Comparison of ENCODE assay signal across 8 cellular contexts in the genomic region with DNA sequence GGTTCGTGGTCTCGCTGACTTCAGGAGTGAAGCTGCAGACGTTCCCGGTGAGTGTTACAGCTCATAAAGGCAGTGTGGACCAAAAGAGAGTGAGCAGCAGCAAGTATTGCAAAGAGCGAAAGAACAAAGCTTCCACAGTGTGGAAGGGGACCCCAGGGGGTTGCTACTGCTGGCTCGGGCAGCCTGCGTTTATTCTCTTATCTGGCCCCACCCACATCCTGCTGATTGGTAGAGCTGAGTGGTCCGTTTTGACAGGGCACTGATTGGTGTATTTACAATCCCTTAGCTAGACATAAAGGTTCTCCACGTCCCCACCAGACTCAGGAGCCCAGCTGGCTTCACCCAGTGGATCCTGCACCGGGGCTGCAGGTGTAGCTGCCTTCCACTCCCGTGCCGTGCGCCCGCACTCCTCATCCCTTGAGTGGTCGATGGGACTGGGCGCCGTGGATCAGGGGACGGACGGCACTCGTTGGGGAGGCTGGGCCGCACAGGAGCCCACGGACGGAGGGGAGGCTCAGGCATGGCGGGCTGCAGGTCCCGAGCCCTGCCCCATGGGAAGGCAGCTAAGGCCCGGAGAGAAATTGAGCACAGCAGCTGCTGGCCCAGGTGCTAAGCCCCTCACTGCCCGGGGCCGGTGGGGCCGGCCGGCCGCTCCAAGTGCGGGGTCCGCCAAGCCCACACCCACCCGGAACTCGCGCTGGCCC.
DNase-seq lines count a peak whose midpoint lies in the region; ATAC-seq, FAIRE-seq and TF ChIP-seq lines count a peak whose summit lies in the region.
"Not testable (repeated sequence)": the region's sequence is repeated elsewhere in the genome, so short reads cannot be mapped to it uniquely, and the experiment has no call there.

No MANE protein-coding gene starts in this region.

- TF ChIP-seq CTCF in C4-2B (conservative IDR thresholded peaks at IDR 0.05); kidney (IDR thresholded peaks at IDR 0.05; ENCODE audit: borderline replicate concordance, extremely low read depth, insufficient read depth): not testable (repeated sequence)

- not testable (repeated sequence) for H3K4me3 Mint-ChIP-seq in activated naive CD8-positive, alpha-beta T cell treated with anti-CD3 and anti-CD28 coated beads, Interleukin-2, amount 10 ng/mL, durations not matched to agents 7 days and 5 days

- DNase-seq in HAP-1 (ENCODE audit: low spot score in 2 of 2) (peak in 1 of 2 experiments; percentile 49), NCI-H1105 (lab: John Stamatoyannopoulos, UW) (peak; percentile 71), NCI-H187 (lab: John Stamatoyannopoulos, UW) (peak; percentile 37 to 50), SHP77 (lab: John Stamatoyannopoulos, UW) (peak; percentile 42 to 54), kidney (peak; percentile 68), posterior vena cava (ENCODE audit: low spot score) (peak; percentile 56)
- not testable (repeated sequence) for DNase-seq in activated naive CD8-positive, alpha-beta T cell treated with anti-CD3 and anti-CD28 coated beads, Interleukin-2, amount 10 ng/mL, durations not matched to agents 7 days and 5 days

- H3K9me3 ChIP-seq in HAP-1; kidney (ENCODE audit: control insufficient read depth in 1 of 2, low read length in 2 of 2): not testable (repeated sequence)

- H3K36me3 Mint-ChIP-seq in activated naive CD8-positive, alpha-beta T cell treated with anti-CD3 and anti-CD28 coated beads, Interleukin-2, amount 10 ng/mL, durations not matched to agents 7 days and 5 days = not testable (repeated sequence)

- in situ Hi-C loops in HAP-1 (cut with MboI; ENCODE audit: low sequenced_read_pairs) = not testable (repeated sequence)

- H3K9me3 Mint-ChIP-seq in activated naive CD8-positive, alpha-beta T cell treated with anti-CD3 and anti-CD28 coated beads, Interleukin-2, amount 10 ng/mL, durations not matched to agents 7 days and 5 days = not testable (repeated sequence)

- H3K4me1 Mint-ChIP-seq in activated naive CD8-positive, alpha-beta T cell treated with anti-CD3 and anti-CD28 coated beads, Interleukin-2, amount 10 ng/mL, durations not matched to agents 7 days and 5 days = not testable (repeated sequence)

- H3K4me3 ChIP-seq in HAP-1 = peak overlapping the region; percentile 68
- not testable (repeated sequence) for H3K4me3 ChIP-seq in kidney (ENCODE audit: low read length in 2 of 2)

- POLR2A ChIA-PET in activated naive CD8-positive, alpha-beta T cell treated with anti-CD3 and anti-CD28 coated beads, Interleukin-2, amount 10 ng/mL, durations not matched to agents 7 days and 5 days (lab: Charles Lee) = not testable (repeated sequence)

- H3K27me3 ChIP-seq in HAP-1 (ENCODE audit: low read depth) = not testable (repeated sequence)

- intact Hi-C loops in kidney (cut with DNase I); posterior vena cava (cut with DNase I): not testable (repeated sequence)

- FAIRE-seq in kidney (lab: Jason Lieb, UNC) = not testable (repeated sequence)

- not testable (repeated sequence) for H3K27me3 Mint-ChIP-seq in activated naive CD8-positive, alpha-beta T cell treated with anti-CD3 and anti-CD28 coated beads, Interleukin-2, amount 10 ng/mL, durations not matched to agents 7 days and 5 days

- not testable (repeated sequence) for H3K9ac ChIP-seq in kidney (ENCODE audit: low read length in 2 of 2)

- H3K4me1 ChIP-seq in HAP-1 = peaks cover 11% of the 10 kb centered on the region
- not testable (repeated sequence) for H3K4me1 ChIP-seq in kidney (ENCODE audit: control insufficient read depth in 1 of 2, insufficient read depth in 1 of 2, low read depth in 1 of 2, low read length in 2 of 2)

- not testable (repeated sequence) for ATAC-seq in activated naive CD8-positive, alpha-beta T cell treated with anti-CD3 and anti-CD28 coated beads, Interleukin-2, amount 10 ng/mL, durations not matched to agents 7 days and 5 days (ENCODE audit: low read depth)

- H3K36me3 ChIP-seq in HAP-1 (replicated peaks); kidney (ENCODE audit: control insufficient read depth in 1 of 2, insufficient read depth in 2 of 2, low read length in 2 of 2): not testable (repeated sequence)

- peak overlapping the region; percentile 48 for H3K27ac Mint-ChIP-seq in activated naive CD8-positive, alpha-beta T cell treated with anti-CD3 and anti-CD28 coated beads, Interleukin-2, amount 10 ng/mL, durations not matched to agents 7 days and 5 days

- peak overlapping the region; percentile 62 for H3K27ac ChIP-seq in C4-2B
- H3K27ac ChIP-seq in kidney (ENCODE audit: low read depth in 2 of 2, low read length in 2 of 2) = not testable (repeated sequence)
